In the genomic region with DNA sequence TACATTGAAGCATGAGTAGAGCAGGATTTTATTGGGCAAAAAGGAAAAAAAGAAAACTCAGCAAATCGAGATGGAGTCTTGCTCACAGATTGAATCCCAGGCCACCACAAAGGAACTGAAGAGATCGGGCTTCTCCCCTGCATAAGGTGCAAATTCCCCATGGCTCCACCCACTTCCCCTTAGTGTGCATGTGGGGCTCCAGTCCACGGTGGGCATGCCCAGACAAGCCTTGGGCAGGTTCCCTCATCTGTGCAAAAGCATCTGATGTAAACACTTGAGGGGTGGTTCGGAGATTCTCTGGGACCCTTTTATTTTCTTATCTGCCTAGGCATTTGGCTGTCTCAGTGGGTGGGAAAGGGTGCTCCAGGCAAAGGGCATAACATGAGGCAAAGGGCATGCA, we compare ENCODE assay signal across 20 cellular contexts.
DNase-seq lines count a peak whose midpoint lies in the region; ATAC-seq, FAIRE-seq and TF ChIP-seq lines count a peak whose summit lies in the region.
"Had no signal": no experiment of that assay in that cellular context is flagged by ENCODE, and none has a peak within 500 bp of the region (broad histone marks: within the 10 kb centered on the region; RNA-seq: fewer than 3 reads in every experiment).

No MANE protein-coding gene starts in this region.

- dilution Hi-C loops in keratinocyte (cut with MboI; ENCODE audit: extremely low pct_ligation_motif_present, low sequenced_read_pairs): no loop called here

- no peaks in the 10 kb centered on the region for H3K27me3 Mint-ChIP-seq in H9 (ENCODE audit: low read depth)
- H3K27me3 Mint-ChIP-seq: T-cell had no signal

- peak; percentile 53 for FAIRE-seq in keratinocyte (lab: Jason Lieb, UNC)

- H3K56ac ChIP-seq in H9 (ENCODE audit: insufficient read length, low read depth, low read length): no peak overlapping the region

- peak overlapping the region; percentile 81 for H2BK5ac ChIP-seq in H9 (ENCODE audit: insufficient read length, low read length)

- H3K27ac ChIP-seq in H9 (ENCODE audit: insufficient read length, low read depth, low read length) (no peak overlapping the region), OCI-LY3 (ENCODE audit: low read length) (no peak overlapping the region; the same call in 1 of the 2 replicates), keratinocyte (ENCODE audit: control insufficient read depth, insufficient read depth, low read length) (no peak overlapping the region)
- H3K27ac ChIP-seq: 22Rv1, parathyroid adenoma had no signal

- no peak overlapping the region for H4K91ac ChIP-seq in H9 (ENCODE audit: insufficient read length, low read depth, low read length)

- H4K5ac ChIP-seq in H9 (ENCODE audit: insufficient read length, low read depth, low read length): no peak overlapping the region

- no peaks in the 10 kb centered on the region for H3K23me2 ChIP-seq in H9 (ENCODE audit: insufficient read length, low read depth, low read length, poor library complexity, severe bottlenecking)

- TF ChIP-seq CTCF in H9 (conservative IDR thresholded peaks at IDR 0.05) (no peak), OCI-LY3 (IDR thresholded peaks at IDR 0.05; ENCODE audit: low read depth, low read length) (no peak), keratinocyte (optimal IDR thresholded peaks at IDR 0.05 in 1 of 3, IDR thresholded peaks at IDR 0.05 in 1 of 3, conservative IDR thresholded peaks at IDR 0.05 in 1 of 3; ENCODE audit: extremely low read depth in 1 of 3, insufficient read depth in 2 of 3, low read length in 3 of 3) (no peak)

- no peak overlapping the region; the same call in 1 of the 2 replicates for H3K4ac ChIP-seq in H9 (ENCODE audit: low read depth, low read length)

- peaks cover 3% of the 10 kb centered on the region; the same call in 1 of the 2 replicates for H3K4me1 ChIP-seq in H9 (ENCODE audit: insufficient read depth, low read length)
- peaks cover 15% of the 10 kb centered on the region for H3K4me1 ChIP-seq in OCI-LY3 (ENCODE audit: low read length)
- no peaks in the 10 kb centered on the region for H3K4me1 ChIP-seq in keratinocyte (ENCODE audit: control insufficient read depth, extremely low read depth, insufficient read depth, low read length)
- H3K4me1 ChIP-seq: parathyroid adenoma had no signal

- H3T11ph ChIP-seq in H9 (ENCODE audit: low read length): no peak overlapping the region

- H3K79me2 ChIP-seq in H9 (ENCODE audit: insufficient read depth, low read length) (no peaks in the 10 kb centered on the region), OCI-LY3 (ENCODE audit: low read length) (no peaks in the 10 kb centered on the region), keratinocyte (ENCODE audit: control insufficient read depth, insufficient read depth, low read length) (no peaks in the 10 kb centered on the region)
- H3K79me2 ChIP-seq: parathyroid adenoma had no signal

- no peak overlapping the region for H2BK20ac ChIP-seq in H9 (ENCODE audit: low read depth, low read length, poor library complexity, severe bottlenecking)

- H3K27ac Mint-ChIP-seq in H9: peak overlapping the region; percentile 68 to 94 (median 78); a peak in 5 of 7 replicates
- H3K27ac Mint-ChIP-seq: HFFc6, T-cell had no signal

- peaks cover 19 to 20% of the 10 kb centered on the region in 2 experiments for H3K4me1 Mint-ChIP-seq in H9
- H3K4me1 Mint-ChIP-seq: T-cell had no signal

- H3K36me3 ChIP-seq in OCI-LY3 (replicated peaks; ENCODE audit: low read depth, low read length): no peaks in the 10 kb centered on the region
- no peaks in the 10 kb centered on the region for H3K36me3 ChIP-seq in keratinocyte (ENCODE audit: control insufficient read depth in 2 of 2, extremely low read depth in 1 of 2, insufficient read depth in 2 of 2, low read length in 2 of 2)
- H3K36me3 ChIP-seq: BLaER1 treated with 17β-estradiol and CSF1 and Interleukin-3, amounts not matched to agents 10 nM and 100 nM had no signal

- no peak overlapping the region for H3K23ac ChIP-seq in H9 (ENCODE audit: insufficient read length, low read depth, low read length)

- H3K4me3 Mint-ChIP-seq in H9: no peak overlapping the region
- H3K4me3 Mint-ChIP-seq: HFFc6, T-cell had no signal

- H3K36me3 Mint-ChIP-seq in H9 (ENCODE audit: insufficient read depth in 1 of 3, low read depth in 3 of 3): peaks cover 9 to 40% (median 16%) of the 10 kb centered on the region in 3 experiments; a peak in 5 of 7 replicates
- H3K36me3 Mint-ChIP-seq: T-cell had no signal

- no peaks in the 10 kb centered on the region for H3K9me1 ChIP-seq in keratinocyte (ENCODE audit: control insufficient read depth, extremely low read depth, insufficient read depth, low read length)

- no peak overlapping the region for H2BK15ac ChIP-seq in H9 (ENCODE audit: low read depth, low read length)

- H2BK120ac ChIP-seq in H9 (ENCODE audit: low read depth, low read length, poor library complexity, severe bottlenecking): peak overlapping the region; percentile 67

- H4K20me1 ChIP-seq in H9 (ENCODE audit: control insufficient read depth, insufficient read depth, insufficient read length): no peaks in the 10 kb centered on the region
- H4K20me1 ChIP-seq in OCI-LY3 (ENCODE audit: insufficient read depth, low read length): no peaks in the 10 kb centered on the region
- H4K20me1 ChIP-seq in keratinocyte (ENCODE audit: control insufficient read depth, extremely low read depth, insufficient read depth, low read length): no peaks in the 10 kb centered on the region
- H4K20me1 ChIP-seq: BLaER1 treated with 17β-estradiol and CSF1 and Interleukin-3, amounts not matched to agents 10 nM and 100 nM had no signal

- H3K4me2 ChIP-seq in H9 (ENCODE audit: insufficient read depth, insufficient read length, low read length) (no peak overlapping the region), OCI-LY3 (ENCODE audit: low read length) (peak overlapping the region; percentile 11; the same call in 1 of the 2 replicates), keratinocyte (ENCODE audit: control insufficient read depth, extremely low read depth, insufficient read depth, low read depth, low read length) (no peak overlapping the region)

- H3K9ac ChIP-seq in H9 (ENCODE audit: extremely low read depth, insufficient read length, low read length): no peak overlapping the region
- no peak overlapping the region for H3K9ac ChIP-seq in OCI-LY3 (ENCODE audit: low read length)
- H3K9ac ChIP-seq in keratinocyte (ENCODE audit: control insufficient read depth, extremely low read depth, insufficient read depth, low read length): no peak overlapping the region
- H3K9ac ChIP-seq: BLaER1 treated with 17β-estradiol and CSF1 and Interleukin-3, amounts not matched to agents 10 nM and 100 nM; parathyroid adenoma had no signal

- H2AFZ ChIP-seq in H9 (ENCODE audit: low read length): no peak overlapping the region
- H2AFZ ChIP-seq in OCI-LY3 (ENCODE audit: low read depth, low read length): no peak overlapping the region
- H2AFZ ChIP-seq in keratinocyte (ENCODE audit: control insufficient read depth, low read length): no peak overlapping the region
- H2AFZ ChIP-seq: parathyroid adenoma had no signal

- no peak overlapping the region for H4K8ac ChIP-seq in H9 (replicated peaks; ENCODE audit: insufficient read length, low read depth, low read length)

- no peak overlapping the region for H3K14ac ChIP-seq in H9 (ENCODE audit: insufficient read depth, low read length)

- no peaks in the 10 kb centered on the region for H3K27me3 ChIP-seq in H9 (ENCODE audit: insufficient read depth, low read length)
- H3K27me3 ChIP-seq in OCI-LY3 (ENCODE audit: low read depth, low read length): no peaks in the 10 kb centered on the region
- H3K27me3 ChIP-seq in keratinocyte (ENCODE audit: control insufficient read depth, extremely low read depth, insufficient read depth, low read length): no peaks in the 10 kb centered on the region
- H3K27me3 ChIP-seq: BLaER1 treated with 17β-estradiol and CSF1 and Interleukin-3, amounts not matched to agents 10 nM and 100 nM; body of pancreas had no signal

- H3K18ac ChIP-seq in H9 (ENCODE audit: insufficient read length, low read depth, low read length): peak overlapping the region; percentile 89

- peaks cover 11 to 19% of the 10 kb centered on the region in 2 experiments for H3K9me3 Mint-ChIP-seq in H9

- no CpG with 5 or more reads among the region's 4 CpGs for WGBS in H9 (ENCODE audit: extremely low coverage, insufficient read length, low lambda C conversion rate)

- no peak overlapping the region for H2BK12ac ChIP-seq in H9 (ENCODE audit: insufficient read length, low read depth, low read length)

- no peaks in the 10 kb centered on the region for H3K79me1 ChIP-seq in H9 (ENCODE audit: insufficient read depth, low read depth, low read length, poor library complexity, severe bottlenecking)

- DNase-seq in DMS 273 (lab: John Stamatoyannopoulos, UW; ENCODE audit: unreplicated experiment) (peak; percentile 20), DMS 273 treated with DMSO at 0.1 percent for 48 hours (lab: John Stamatoyannopoulos, UW) (no peak), H9 (peak; percentile 69), keratinocyte (ENCODE audit: low read depth, low spot score) (no peak), KG1 (lab: John Stamatoyannopoulos, UW) (no peak), iPS-NIHi11 (ENCODE audit: low spot score) (no peak)
- DNase-seq: activated CD4-positive, CD25-positive, alpha-beta regulatory T cell treated with anti-CD3 and anti-CD28 coated beads, Interleukin-2, amount 50 U/mL, for 72 hours; activated CD8-positive, alpha-beta memory T cell treated with anti-CD3 and anti-CD28 coated beads, Interleukin-2, amount 50 U/mL, for 4 hours; body of pancreas; EL; HFFc6; NCI-H187 treated with DMSO at 0.1 percent for 48 hours; NCI-H526 treated with DMSO at 0.1 percent for 48 hours; stimulated activated CD4-positive, alpha-beta T cell treated with anti-CD3 and anti-CD28 coated beads, Interleukin-4, amount 100 ng/mL, for 24 hours; T-cell had no signal

- no peak for ATAC-seq in HG03457 (IDR thresholded peaks at IDR 0.05; ENCODE audit: unreplicated experiment)
- ATAC-seq: body of pancreas, T-cell had no signal

- H2AK5ac ChIP-seq in H9 (ENCODE audit: insufficient read length, low read length): no peak overlapping the region

- no peaks in the 10 kb centered on the region for H3K9me3 ChIP-seq in H9 (ENCODE audit: control insufficient read depth, low read depth, low read length)
- no peaks in the 10 kb centered on the region for H3K9me3 ChIP-seq in OCI-LY3 (ENCODE audit: insufficient read depth, low read length)
- H3K9me3 ChIP-seq in keratinocyte (ENCODE audit: control insufficient read depth, low read depth, low read length): no peaks in the 10 kb centered on the region
- H3K9me3 ChIP-seq: BLaER1 treated with 17β-estradiol and CSF1 and Interleukin-3, amounts not matched to agents 10 nM and 100 nM; body of pancreas had no signal

- H3K4me3 ChIP-seq in OCI-LY3 (ENCODE audit: low read length): no peak overlapping the region
- H3K4me3 ChIP-seq in keratinocyte (ENCODE audit: control insufficient read depth in 2 of 3, extremely low read depth in 1 of 3, insufficient read depth in 2 of 3, low read depth in 1 of 3, low read length in 3 of 3): no peak overlapping the region
- H3K4me3 ChIP-seq: BLaER1 treated with 17β-estradiol and CSF1 and Interleukin-3, amounts not matched to agents 10 nM and 100 nM; body of pancreas had no signal

Comparison
In these comparisons a context has a peak if more than half of its experiments do, and no peak if none do; other contexts are left out.
1. DNase-seq: peak in DMS 273 (single experiment) and H9 (single experiment); none in DMS 273 treated with DMSO at 0.1 percent for 48 hours (single experiment), keratinocyte (single experiment), KG1 (single experiment) and iPS-NIHi11 (single experiment).